In the genomic region with DNA sequence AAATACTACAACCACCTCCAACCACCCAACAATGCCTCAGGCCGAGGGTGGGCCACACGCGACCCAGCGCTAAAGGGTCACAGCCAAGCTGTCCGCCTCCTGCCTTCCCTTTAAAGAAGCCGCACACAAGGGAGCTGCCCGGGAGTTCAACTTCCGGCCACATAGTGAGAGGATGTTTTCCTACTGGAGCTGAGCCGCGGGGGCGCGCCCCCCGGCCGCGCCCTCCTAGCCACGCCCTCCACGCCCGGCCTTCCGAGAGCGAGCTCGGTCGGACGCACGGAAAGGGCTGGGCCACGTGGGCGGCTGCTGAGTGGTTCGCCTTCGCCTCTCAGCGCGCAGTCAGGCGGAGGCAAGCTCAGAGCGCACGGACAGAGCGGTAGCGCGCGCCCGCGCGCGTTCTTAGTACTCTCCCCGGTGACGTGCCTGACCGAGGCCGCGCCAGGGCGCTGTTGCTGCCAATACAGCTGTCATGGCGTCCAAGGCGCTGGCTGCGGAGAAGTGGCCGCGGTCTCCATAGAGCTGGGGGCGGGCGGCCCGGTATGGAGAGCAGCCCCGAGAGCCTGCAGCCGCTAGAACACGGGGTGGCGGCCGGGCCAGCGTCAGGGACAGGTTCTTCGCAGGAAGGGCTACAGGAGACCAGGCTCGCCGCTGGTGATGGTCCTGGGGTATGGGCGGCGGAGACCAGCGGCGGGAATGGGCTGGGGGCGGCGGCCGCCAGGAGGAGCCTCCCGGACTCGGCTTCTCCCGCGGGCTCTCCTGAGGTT, we compare ENCODE assay signal across 1 cellular context.
TF ChIP-seq lines count a peak whose summit lies in the region.

A gene with protein sequence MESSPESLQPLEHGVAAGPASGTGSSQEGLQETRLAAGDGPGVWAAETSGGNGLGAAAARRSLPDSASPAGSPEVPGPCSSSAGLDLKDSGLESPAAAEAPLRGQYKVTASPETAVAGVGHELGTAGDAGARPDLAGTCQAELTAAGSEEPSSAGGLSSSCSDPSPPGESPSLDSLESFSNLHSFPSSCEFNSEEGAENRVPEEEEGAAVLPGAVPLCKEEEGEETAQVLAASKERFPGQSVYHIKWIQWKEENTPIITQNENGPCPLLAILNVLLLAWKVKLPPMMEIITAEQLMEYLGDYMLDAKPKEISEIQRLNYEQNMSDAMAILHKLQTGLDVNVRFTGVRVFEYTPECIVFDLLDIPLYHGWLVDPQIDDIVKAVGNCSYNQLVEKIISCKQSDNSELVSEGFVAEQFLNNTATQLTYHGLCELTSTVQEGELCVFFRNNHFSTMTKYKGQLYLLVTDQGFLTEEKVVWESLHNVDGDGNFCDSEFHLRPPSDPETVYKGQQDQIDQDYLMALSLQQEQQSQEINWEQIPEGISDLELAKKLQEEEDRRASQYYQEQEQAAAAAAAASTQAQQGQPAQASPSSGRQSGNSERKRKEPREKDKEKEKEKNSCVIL (plus strand): TSS at position 446 of the 764 bp plus-strand sequence. CDS start 94 bp downstream, at position 540.

TF ChIP-seq in HepG2, 621 proteins besides CTCF, POLR2A, EP300 and RAD21 (continued from another document and continues in another):
- TF ChIP-seq, protein P1, sequence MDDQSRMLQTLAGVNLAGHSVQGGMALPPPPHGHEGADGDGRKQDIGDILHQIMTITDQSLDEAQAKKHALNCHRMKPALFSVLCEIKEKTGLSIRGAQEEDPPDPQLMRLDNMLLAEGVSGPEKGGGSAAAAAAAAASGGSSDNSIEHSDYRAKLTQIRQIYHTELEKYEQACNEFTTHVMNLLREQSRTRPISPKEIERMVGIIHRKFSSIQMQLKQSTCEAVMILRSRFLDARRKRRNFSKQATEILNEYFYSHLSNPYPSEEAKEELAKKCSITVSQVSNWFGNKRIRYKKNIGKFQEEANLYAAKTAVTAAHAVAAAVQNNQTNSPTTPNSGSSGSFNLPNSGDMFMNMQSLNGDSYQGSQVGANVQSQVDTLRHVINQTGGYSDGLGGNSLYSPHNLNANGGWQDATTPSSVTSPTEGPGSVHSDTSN (CRISPR knock-in tag; IDR thresholded peaks at IDR 0.05; ENCODE audit: borderline replicate concordance) = no peak
- TF ChIP-seq WIZ (CRISPR knock-in tag; IDR thresholded peaks at IDR 0.05) (no peak), ZNF564 (CRISPR knock-in tag; IDR thresholded peaks at IDR 0.05) (peak; percentile 56; the same call in 1 of the 2 replicates), FOXK1 (CRISPR knock-in tag; IDR thresholded peaks at IDR 0.05; ENCODE audit: borderline replicate concordance, low read depth) (peak; percentile 75), ZFYVE20 (CRISPR knock-in tag; IDR thresholded peaks at IDR 0.05; ENCODE audit: borderline replicate concordance, low read depth) (no peak), STAT5B (CRISPR knock-in tag; IDR thresholded peaks at IDR 0.05) (peak; percentile 38; the same call in 1 of the 2 replicates), KDM2A (CRISPR knock-in tag; IDR thresholded peaks at IDR 0.05; ENCODE audit: borderline replicate concordance, low read depth) (peak; percentile 83; the same call in 1 of the 2 replicates), ZNF234 (CRISPR knock-in tag; conservative IDR thresholded peaks at IDR 0.05) (no peak), SRSF1 (optimal IDR thresholded peaks at IDR 0.05; ENCODE audit: low read depth, low read length) (peak; percentile 69), KDM4B (CRISPR knock-in tag; IDR thresholded peaks at IDR 0.05) (no peak), NR2F6 (IDR thresholded peaks at IDR 0.05) (peak; percentile 57; the same call in 1 of the 2 replicates), NR2F6 (CRISPR knock-in tag; IDR thresholded peaks at IDR 0.05) (peak; percentile 78), FIP1L1 (IDR thresholded peaks at IDR 0.05; ENCODE audit: borderline replicate concordance, insufficient read depth, low read depth, low read length) (no peak), POLR2G (IDR thresholded peaks at IDR 0.05; ENCODE audit: low read depth, low read length) (peak; percentile 94), ZNF878 (CRISPR knock-in tag; IDR thresholded peaks at IDR 0.05) (peak; percentile 81), HNRNPH1 (optimal IDR thresholded peaks at IDR 0.05; ENCODE audit: low read depth, low read length) (no peak), RFXAP (CRISPR knock-in tag; IDR thresholded peaks at IDR 0.05; ENCODE audit: borderline replicate concordance) (0 out of 2 replicates have a peak, but pooled peaks have one; percentile 37), SP1 (IDR thresholded peaks at IDR 0.05) (no peak), SP1 (CRISPR knock-in tag; IDR thresholded peaks at IDR 0.05) (peak; percentile 64), HMGA1 (CRISPR knock-in tag; conservative IDR thresholded peaks at IDR 0.05) (no peak), ZFX (CRISPR knock-in tag; IDR thresholded peaks at IDR 0.05; ENCODE audit: low read depth) (peak; percentile 89), SP4 (CRISPR knock-in tag; IDR thresholded peaks at IDR 0.05) (peak; percentile 42; the same call in 1 of the 2 replicates), KLF6 (CRISPR knock-in tag; IDR thresholded peaks at IDR 0.05) (peak; percentile 53; the same call in 1 of the 2 replicates), NFYC (CRISPR knock-in tag; IDR thresholded peaks at IDR 0.05) (peak; percentile 62), PHF20 (CRISPR knock-in tag; IDR thresholded peaks at IDR 0.05) (0 out of 2 replicates have a peak, but pooled peaks have one; percentile 26), SIN3A (IDR thresholded peaks at IDR 0.05; ENCODE audit: borderline replicate concordance, low read depth, low read length) (peak; percentile 88; the same call in 1 of the 2 replicates), ZBTB20 (CRISPR knock-in tag; IDR thresholded peaks at IDR 0.05; ENCODE audit: borderline replicate concordance, low read depth) (no peak; the same call in none of the 2 replicates), FLYWCH1 (CRISPR knock-in tag; IDR thresholded peaks at IDR 0.05) (no peak), ZFP82 (CRISPR knock-in tag; IDR thresholded peaks at IDR 0.05; ENCODE audit: borderline replicate concordance) (no peak; the same call in 1 of the 2 replicates), FOXO1 (CRISPR knock-in tag; IDR thresholded peaks at IDR 0.05) (no peak; the same call in 1 of the 2 replicates), ZNF205 (CRISPR knock-in tag; IDR thresholded peaks at IDR 0.05) (no peak), ZNF468 (CRISPR knock-in tag; IDR thresholded peaks at IDR 0.05) (no peak), ZNF777 (CRISPR knock-in tag; IDR thresholded peaks at IDR 0.05) (peak; percentile 86), ZNF792 (CRISPR knock-in tag; IDR thresholded peaks at IDR 0.05) (peak; percentile 89), FOXM1 (CRISPR knock-in tag; IDR thresholded peaks at IDR 0.05) (no peak)
- TF ChIP-seq, protein P2, sequence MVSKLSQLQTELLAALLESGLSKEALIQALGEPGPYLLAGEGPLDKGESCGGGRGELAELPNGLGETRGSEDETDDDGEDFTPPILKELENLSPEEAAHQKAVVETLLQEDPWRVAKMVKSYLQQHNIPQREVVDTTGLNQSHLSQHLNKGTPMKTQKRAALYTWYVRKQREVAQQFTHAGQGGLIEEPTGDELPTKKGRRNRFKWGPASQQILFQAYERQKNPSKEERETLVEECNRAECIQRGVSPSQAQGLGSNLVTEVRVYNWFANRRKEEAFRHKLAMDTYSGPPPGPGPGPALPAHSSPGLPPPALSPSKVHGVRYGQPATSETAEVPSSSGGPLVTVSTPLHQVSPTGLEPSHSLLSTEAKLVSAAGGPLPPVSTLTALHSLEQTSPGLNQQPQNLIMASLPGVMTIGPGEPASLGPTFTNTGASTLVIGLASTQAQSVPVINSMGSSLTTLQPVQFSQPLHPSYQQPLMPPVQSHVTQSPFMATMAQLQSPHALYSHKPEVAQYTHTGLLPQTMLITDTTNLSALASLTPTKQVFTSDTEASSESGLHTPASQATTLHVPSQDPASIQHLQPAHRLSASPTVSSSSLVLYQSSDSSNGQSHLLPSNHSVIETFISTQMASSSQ (IDR thresholded peaks at IDR 0.05; ENCODE audit: low read depth) = no peak
- TF ChIP-seq, protein P2 (CRISPR knock-in tag; IDR thresholded peaks at IDR 0.05; ENCODE audit: borderline replicate concordance) = peak; percentile 55; the same call in 1 of the 2 replicates
- TF ChIP-seq, protein P3, sequence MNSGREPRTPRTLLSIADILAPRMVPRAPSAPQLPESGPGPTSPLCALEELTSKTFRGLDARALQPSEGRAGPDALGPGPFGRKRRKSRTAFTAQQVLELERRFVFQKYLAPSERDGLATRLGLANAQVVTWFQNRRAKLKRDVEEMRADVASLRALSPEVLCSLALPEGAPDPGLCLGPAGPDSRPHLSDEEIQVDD (CRISPR knock-in tag; IDR thresholded peaks at IDR 0.05; ENCODE audit: borderline replicate concordance) = no peak
- TF ChIP-seq, protein P4, sequence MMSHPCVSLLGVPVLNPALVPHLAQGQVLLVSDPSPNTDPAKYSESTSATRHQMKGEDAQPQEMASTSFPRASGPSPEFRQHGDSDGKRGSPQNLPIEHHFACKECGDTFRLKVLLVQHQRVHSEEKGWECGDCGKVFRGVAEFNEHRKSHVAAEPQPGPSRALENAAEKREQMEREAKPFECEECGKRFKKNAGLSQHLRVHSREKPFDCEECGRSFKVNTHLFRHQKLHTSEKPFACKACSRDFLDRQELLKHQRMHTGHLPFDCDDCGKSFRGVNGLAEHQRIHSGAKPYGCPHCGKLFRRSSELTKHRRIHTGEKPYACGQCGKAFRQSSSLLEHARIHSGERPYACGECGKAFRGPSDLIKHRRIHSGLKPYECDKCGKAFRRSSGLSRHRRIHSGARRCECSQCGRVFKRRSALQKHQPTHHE (CRISPR knock-in tag; IDR thresholded peaks at IDR 0.05; ENCODE audit: borderline replicate concordance) = 0 out of 2 replicates have a peak, but pooled peaks have one; percentile 28
- TF ChIP-seq, protein P5, sequence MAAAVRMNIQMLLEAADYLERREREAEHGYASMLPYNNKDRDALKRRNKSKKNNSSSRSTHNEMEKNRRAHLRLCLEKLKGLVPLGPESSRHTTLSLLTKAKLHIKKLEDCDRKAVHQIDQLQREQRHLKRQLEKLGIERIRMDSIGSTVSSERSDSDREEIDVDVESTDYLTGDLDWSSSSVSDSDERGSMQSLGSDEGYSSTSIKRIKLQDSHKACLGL (CRISPR knock-in tag; IDR thresholded peaks at IDR 0.05) = peak; percentile 78; the same call in 1 of the 2 replicates
- TF ChIP-seq, protein P6, sequence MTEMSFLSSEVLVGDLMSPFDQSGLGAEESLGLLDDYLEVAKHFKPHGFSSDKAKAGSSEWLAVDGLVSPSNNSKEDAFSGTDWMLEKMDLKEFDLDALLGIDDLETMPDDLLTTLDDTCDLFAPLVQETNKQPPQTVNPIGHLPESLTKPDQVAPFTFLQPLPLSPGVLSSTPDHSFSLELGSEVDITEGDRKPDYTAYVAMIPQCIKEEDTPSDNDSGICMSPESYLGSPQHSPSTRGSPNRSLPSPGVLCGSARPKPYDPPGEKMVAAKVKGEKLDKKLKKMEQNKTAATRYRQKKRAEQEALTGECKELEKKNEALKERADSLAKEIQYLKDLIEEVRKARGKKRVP (CRISPR knock-in tag; IDR thresholded peaks at IDR 0.05) = peak in 1 of 2 experiments; percentile 77; a peak in 2 of 4 replicates
- TF ChIP-seq, protein P7, sequence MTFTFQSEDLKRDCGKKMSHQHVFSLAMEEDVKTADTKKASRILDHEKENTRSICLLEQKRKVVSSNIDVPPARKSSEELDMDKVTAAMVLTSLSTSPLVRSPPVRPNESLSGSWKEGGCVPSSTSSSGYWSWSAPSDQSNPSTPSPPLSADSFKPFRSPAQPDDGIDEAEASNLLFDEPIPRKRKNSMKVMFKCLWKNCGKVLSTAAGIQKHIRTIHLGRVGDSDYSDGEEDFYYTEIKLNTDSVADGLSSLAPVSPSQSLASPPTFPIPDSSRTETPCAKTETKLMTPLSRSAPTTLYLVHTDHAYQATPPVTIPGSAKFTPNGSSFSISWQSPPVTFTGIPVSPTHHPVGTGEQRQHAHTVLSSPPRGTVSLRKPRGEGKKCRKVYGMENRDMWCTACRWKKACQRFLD (CRISPR knock-in tag; IDR thresholded peaks at IDR 0.05; ENCODE audit: borderline replicate concordance) = no peak
- TF ChIP-seq, protein P8, sequence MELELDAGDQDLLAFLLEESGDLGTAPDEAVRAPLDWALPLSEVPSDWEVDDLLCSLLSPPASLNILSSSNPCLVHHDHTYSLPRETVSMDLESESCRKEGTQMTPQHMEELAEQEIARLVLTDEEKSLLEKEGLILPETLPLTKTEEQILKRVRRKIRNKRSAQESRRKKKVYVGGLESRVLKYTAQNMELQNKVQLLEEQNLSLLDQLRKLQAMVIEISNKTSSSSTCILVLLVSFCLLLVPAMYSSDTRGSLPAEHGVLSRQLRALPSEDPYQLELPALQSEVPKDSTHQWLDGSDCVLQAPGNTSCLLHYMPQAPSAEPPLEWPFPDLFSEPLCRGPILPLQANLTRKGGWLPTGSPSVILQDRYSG (CRISPR knock-in tag; IDR thresholded peaks at IDR 0.05) = 0 out of 2 replicates have a peak, but pooled peaks have one; percentile 49
- TF ChIP-seq, protein P9, sequence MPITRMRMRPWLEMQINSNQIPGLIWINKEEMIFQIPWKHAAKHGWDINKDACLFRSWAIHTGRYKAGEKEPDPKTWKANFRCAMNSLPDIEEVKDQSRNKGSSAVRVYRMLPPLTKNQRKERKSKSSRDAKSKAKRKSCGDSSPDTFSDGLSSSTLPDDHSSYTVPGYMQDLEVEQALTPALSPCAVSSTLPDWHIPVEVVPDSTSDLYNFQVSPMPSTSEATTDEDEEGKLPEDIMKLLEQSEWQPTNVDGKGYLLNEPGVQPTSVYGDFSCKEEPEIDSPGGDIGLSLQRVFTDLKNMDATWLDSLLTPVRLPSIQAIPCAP (CRISPR knock-in tag; IDR thresholded peaks at IDR 0.05; ENCODE audit: low read depth) = no peak
